In genomic region chr5:156541582-156541981, GRCh38 we compare ENCODE assay signal across 3 cellular contexts.
TF ChIP-seq lines count a peak whose summit lies in the region.

No MANE protein-coding gene starts in this region.

TF ChIP-seq in HepG2, 621 proteins besides CTCF, POLR2A, EP300 and RAD21:
- TF ChIP-seq PHF8 (CRISPR knock-in tag; IDR thresholded peaks at IDR 0.05) (no peak), NFE2L2 (IDR thresholded peaks at IDR 0.05; ENCODE audit: low read length) (peak; percentile 77), MAFK (conservative IDR thresholded peaks at IDR 0.05 in 1 of 2, IDR thresholded peaks at IDR 0.05 in 1 of 2; ENCODE audit: low read length in 2 of 2) (0 out of 4 replicates have a peak, but pooled peaks of 1 of the 2 experiments have one; percentile 4), GTF2F1 (IDR thresholded peaks at IDR 0.05; ENCODE audit: low read length) (no peak)

TF ChIP-seq in GM23338, 12 proteins besides CTCF, POLR2A, EP300 and RAD21:
- TF ChIP-seq REST (IDR thresholded peaks at IDR 0.05; ENCODE audit: unreplicated experiment) (no peak), CREB1 (CRISPR knock-in tag; IDR thresholded peaks at IDR 0.05; ENCODE audit: low read depth) (no peak), ETS1 (IDR thresholded peaks at IDR 0.05) (no peak), NANOG (IDR thresholded peaks at IDR 0.05; ENCODE audit: borderline replicate concordance) (no peak), ZNF114 (CRISPR knock-in tag; IDR thresholded peaks at IDR 0.05) (no peak), STAT1 (IDR thresholded peaks at IDR 0.05; ENCODE audit: unreplicated experiment) (no peak), JUNB (IDR thresholded peaks at IDR 0.05; ENCODE audit: unreplicated experiment) (no peak), ZNF331 (CRISPR knock-in tag; IDR thresholded peaks at IDR 0.05; ENCODE audit: low read depth) (no peak), EZH2 (IDR thresholded peaks at IDR 0.05; ENCODE audit: low read depth, unreplicated experiment) (no peak), EZH2phosphoT487 (IDR thresholded peaks at IDR 0.05; ENCODE audit: unreplicated experiment) (no peak)
TF ChIP-seq in GM23338: peak in this region for 0.

TF ChIP-seq in H1, 55 proteins besides CTCF, POLR2A, EP300 and RAD21:
- TF ChIP-seq SIX5 (IDR thresholded peaks at IDR 0.05; ENCODE audit: low read depth, low read length) (no peak), SUZ12 (IDR thresholded peaks at IDR 0.05; ENCODE audit: low read length) (no peak), JUN (IDR thresholded peaks at IDR 0.05; ENCODE audit: low read depth, low read length) (no peak), TCF12 (IDR thresholded peaks at IDR 0.05; ENCODE audit: low read depth, low read length) (no peak), POLR2AphosphoS5 (IDR thresholded peaks at IDR 0.05; ENCODE audit: low read depth, low read length) (no peak), CEBPB (IDR thresholded peaks at IDR 0.05; ENCODE audit: low read depth, low read length) (no peak), EZH2 (IDR thresholded peaks at IDR 0.05; ENCODE audit: low read depth, low read length, severe bottlenecking) (no peak), ZNF274 (IDR thresholded peaks at IDR 0.05; ENCODE audit: borderline replicate concordance, extremely low read depth, low read length) (no peak), RXRA (IDR thresholded peaks at IDR 0.05; ENCODE audit: insufficient read depth, low read depth, low read length) (no peak), EGR1 (IDR thresholded peaks at IDR 0.05; ENCODE audit: borderline replicate concordance, low read depth, low read length) (no peak), YY1 (IDR thresholded peaks at IDR 0.05; ENCODE audit: low read depth, low read length) (no peak), RFX5 (IDR thresholded peaks at IDR 0.05; ENCODE audit: borderline replicate concordance, low read depth, low read length) (no peak), RNF2 (IDR thresholded peaks at IDR 0.05; ENCODE audit: borderline replicate concordance, low read depth, low read length, missing control alignments, poor library complexity, severe bottlenecking) (no peak), GABPA (IDR thresholded peaks at IDR 0.05; ENCODE audit: borderline replicate concordance, insufficient read depth, low read length) (no peak), CHD1 (IDR thresholded peaks at IDR 0.05; ENCODE audit: low read depth, low read length) (no peak), BRCA1 (IDR thresholded peaks at IDR 0.05; ENCODE audit: low read depth, low read length) (no peak), CHD2 (IDR thresholded peaks at IDR 0.05; ENCODE audit: low read length) (no peak), KDM5A (IDR thresholded peaks at IDR 0.05; ENCODE audit: low read length) (no peak), SP2 (IDR thresholded peaks at IDR 0.05; ENCODE audit: low read length) (no peak), TAF7 (optimal IDR thresholded peaks at IDR 0.05; ENCODE audit: borderline replicate concordance, low read depth, low read length) (no peak)
TF ChIP-seq in H1: peak in this region for 0.
